Comparison of ENCODE assay signal across 8 cellular contexts in genomic region chrX:132488092-132488749, GRCh38. TPM values are rescaled to one million over a fixed set of nuclear protein-coding genes. Genes with fewer than 3 reads are reported as not detected.
A peak's percentile ranks its signal among the peaks of the same experiment; 100 is the strongest.
DNase-seq lines count a peak whose midpoint lies in the region; ATAC-seq and TF ChIP-seq lines count a peak whose summit lies in the region.

No MANE protein-coding gene starts in this region.

- intact Hi-C loops in HCT116 (cut with micrococcal nuclease) = no loop called here
- intact Hi-C loops in lower lobe of right lung (cut with DNase I) = no loop called here
- intact Hi-C loops in testis (cut with DNase I; ENCODE audit: low total_unique reads) = no loop called here

- ATAC-seq in HCT116 (no peak), lower lobe of right lung (peak; percentile 44 to 56)

- H3K9ac ChIP-seq in BLaER1 (peak overlapping the region; percentile 92), HCT116 (ENCODE audit: low read length) (no peak overlapping the region), SK-N-MC (ENCODE audit: insufficient read length) (peak overlapping the region; percentile 87)

- RAD21 ChIA-PET in HCT116 (lab: Charles Lee; ENCODE audit: low non-redundant PET in 1 of 2, low total read pairs in 2 of 2, uncharacterized antibody in 2 of 2, unreplicated experiment in 2 of 2) = no interaction called here

- CTCF ChIA-PET in HCT116 (lab: Charles Lee) = no interaction called here

- TF ChIP-seq RAD21 in HCT116 (IDR thresholded peaks at IDR 0.05; ENCODE audit: low read depth) = no peak

- H3K36me3 ChIP-seq in BLaER1 = no peaks in the 10 kb centered on the region
- H3K36me3 ChIP-seq in HCT116 (ENCODE audit: control insufficient read depth in 1 of 2, insufficient read depth in 2 of 2, low read length in 2 of 2) = no peaks in the 10 kb centered on the region
- H3K36me3 ChIP-seq in SK-N-MC (ENCODE audit: insufficient read depth, low read length) = no peaks in the 10 kb centered on the region
- H3K36me3 ChIP-seq in lower lobe of right lung = no peaks in the 10 kb centered on the region
- H3K36me3 ChIP-seq in testis (ENCODE audit: low read depth, missing control alignments) = no peaks in the 10 kb centered on the region

- peak overlapping the region; percentile 96 for H3K27ac ChIP-seq in BLaER1
- H3K27ac ChIP-seq in HCT116 (ENCODE audit: low read depth, low read length) = no peak overlapping the region
- peak overlapping the region; percentile 4 for H3K27ac ChIP-seq in SK-N-MC
- H3K27ac ChIP-seq in lower lobe of right lung = peak overlapping the region; percentile 89
- H3K27ac ChIP-seq in testis = peak overlapping the region; percentile 75 to 87

- H3K4me3 ChIP-seq in BLaER1 (peak overlapping the region; percentile 78), HCT116 (replicated peaks in 1 of 2; ENCODE audit: low read depth in 1 of 2, low read length in 2 of 2) (peak overlapping the region in 1 of 2 experiments; percentile 37; a peak in 2 of 4 replicates), SK-N-MC (peak overlapping the region; percentile 84), lower lobe of right lung (peak overlapping the region; percentile 66), testis (peak overlapping the region; percentile 53 to 70)

- POLR2A ChIA-PET in HCT116 (lab: Charles Lee) = no interaction called here

- no peaks in the 10 kb centered on the region for H3K79me2 ChIP-seq in HCT116 (ENCODE audit: insufficient read depth, low read length)

- peaks cover 92% of the 10 kb centered on the region for H3K27me3 ChIP-seq in BLaER1
- peaks cover 55% of the 10 kb centered on the region for H3K27me3 ChIP-seq in HCT116 (ENCODE audit: insufficient read depth, low read length)
- no peaks in the 10 kb centered on the region for H3K27me3 ChIP-seq in lower lobe of right lung (ENCODE audit: low read depth)
- no peaks in the 10 kb centered on the region for H3K27me3 ChIP-seq in testis

- no peak overlapping the region for H2AFZ ChIP-seq in HCT116 (ENCODE audit: low read depth, low read length, poor library complexity, severe bottlenecking)

- DNase-seq in HCT116 (ENCODE audit: low read depth, low spot score) (no peak), SK-N-MC (ENCODE audit: low read depth, low spot score) (no peak), lower lobe of right lung (no peak), testis (no peak), NCI-H510A (lab: John Stamatoyannopoulos, UW) (no peak), NCI-H2227 treated with DMSO at 0.1 percent for 48 hours (lab: John Stamatoyannopoulos, UW) (no peak)
- peak; percentile 16 for DNase-seq in central memory CD4-positive, alpha-beta T cell

- BruUV-seq in HCT116 (replicated peaks; lab: Mats Ljungman, UMichigan) = no TSS peak

- H3K4me1 ChIP-seq in BLaER1 = peaks cover 58% of the 10 kb centered on the region
- H3K4me1 ChIP-seq in HCT116 (ENCODE audit: control insufficient read depth in 1 of 2, insufficient read depth in 2 of 2, low read length in 2 of 2) = peaks cover 0 to 17% of the 10 kb centered on the region in 2 experiments; a peak in 1 of 4 replicates
- H3K4me1 ChIP-seq in lower lobe of right lung = peaks cover 22% of the 10 kb centered on the region
- no peaks in the 10 kb centered on the region for H3K4me1 ChIP-seq in testis

- no peaks in the 10 kb centered on the region for H3K9me2 ChIP-seq in HCT116 (ENCODE audit: insufficient read depth)

- peak overlapping the region; percentile 81 for H3K4me2 ChIP-seq in BLaER1
- H3K4me2 ChIP-seq in HCT116 (ENCODE audit: low read length) = peak overlapping the region; percentile 71

- TF ChIP-seq CTCF in HCT116 (IDR thresholded peaks at IDR 0.05 in 2 of 3, conservative IDR thresholded peaks at IDR 0.05 in 1 of 3; ENCODE audit: borderline replicate concordance in 1 of 3, insufficient read depth in 1 of 3, low read depth in 2 of 3, low read length in 2 of 3) (no peak), lower lobe of right lung (IDR thresholded peaks at IDR 0.05) (no peak), testis (IDR thresholded peaks at IDR 0.05) (no peak)

- H3K9me3 ChIP-seq in BLaER1 (no peaks in the 10 kb centered on the region; the same call in 1 of the 2 replicates), HCT116 (ENCODE audit: control insufficient read depth in 1 of 2, insufficient read depth in 1 of 2, low read depth in 1 of 2, low read length in 2 of 2) (no peaks in the 10 kb centered on the region), SK-N-MC (ENCODE audit: low read depth, low read length) (no peaks in the 10 kb centered on the region), lower lobe of right lung (no peaks in the 10 kb centered on the region), testis (no peaks in the 10 kb centered on the region)

- 5% methylated on average over 10 of the region's 10 CpGs for WGBS in testis, 2 donors

- H4K20me1 ChIP-seq in BLaER1 (no peaks in the 10 kb centered on the region; the same call in 1 of the 2 replicates), HCT116 (ENCODE audit: insufficient read depth) (no peaks in the 10 kb centered on the region)

- no peak for TF ChIP-seq POLR2A in HCT116 (IDR thresholded peaks at IDR 0.05; ENCODE audit: borderline replicate concordance, extremely low read depth, insufficient read depth, insufficient read length)
- TF ChIP-seq POLR2A in testis (IDR thresholded peaks at IDR 0.05) = no peak

TF ChIP-seq in HCT116, 20 proteins besides CTCF, POLR2A, EP300 and RAD21:
- TF ChIP-seq SRF (IDR thresholded peaks at IDR 0.05; ENCODE audit: low read depth) = no peak

RNA-seq across cellular contexts. Expression of gene MBNL3, which starts 0.6 kb away (rescaled TPM):
- 4.6 TPM for total RNA-seq in HCT116 (2021; ENCODE audit: unreplicated experiment)
- 1.3 and 2.8 TPM in 2 replicates for polyA plus RNA-seq in HCT116 (2012)
- total RNA-seq in lower lobe of right lung = 24.3 TPM
- 100 to 1,000 TPM; 175 to 319 TPM for total RNA-seq in testis
- polyA plus RNA-seq in testis (ENCODE audit: insufficient read depth, low read depth, low replicate concordance) = 86.5 TPM
